In the genomic region with DNA sequence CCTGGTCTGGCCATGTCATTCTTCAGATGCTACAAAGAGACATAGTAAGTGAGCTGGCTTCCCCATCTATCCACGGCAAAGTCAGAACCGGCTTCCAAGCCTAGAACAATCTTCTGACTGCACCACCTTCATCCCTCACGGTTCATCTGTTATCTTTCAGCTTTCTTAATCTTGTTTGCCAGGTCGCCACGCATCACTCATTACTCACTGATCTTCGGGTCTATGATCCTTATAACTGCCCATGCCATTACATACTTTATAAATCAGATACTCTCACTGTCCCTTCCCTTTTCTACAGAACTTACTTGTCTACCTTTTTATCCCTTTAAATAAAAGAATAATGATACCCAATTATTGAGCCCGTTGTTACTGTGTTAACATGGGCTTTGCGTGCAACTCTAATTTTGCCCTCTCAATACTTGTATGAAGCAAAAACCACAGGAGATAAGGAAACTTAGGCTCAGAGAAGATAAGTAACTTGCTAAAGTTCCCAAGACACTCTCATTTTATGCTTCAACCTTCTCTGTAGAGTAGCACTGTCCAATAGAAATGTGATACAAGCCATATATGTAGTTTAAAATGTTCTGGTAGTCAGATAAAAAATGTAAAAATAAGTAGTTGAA, we compare ENCODE assay signal across 25 cellular contexts.
"Had no signal": no experiment of that assay in that cellular context is flagged by ENCODE, and none has a peak within 500 bp of the region (broad histone marks: within the 10 kb centered on the region; RNA-seq: fewer than 3 reads in every experiment).

No MANE protein-coding gene starts in this region.

- DNase-seq: activated CD4-positive, alpha-beta T cell treated with anti-CD3 and anti-CD28 coated beads for 4 hours; activated CD4-positive, alpha-beta T cell treated with anti-CD3 and anti-CD28 coated beads, Interleukin-2, amount 50 U/mL, for 48 hours; activated CD4-positive, CD25-positive, alpha-beta regulatory T cell; activated CD8-positive, alpha-beta memory T cell treated with anti-CD3 and anti-CD28 coated beads, Interleukin-2, amount 50 U/mL, for 48 hours; activated naive CD4-positive, alpha-beta T cell treated with Interleukin-2 at 50 U/mL for 16 hours; activated naive CD8-positive, alpha-beta T cell treated with anti-CD3 and anti-CD28 coated beads for 36 hours; activated T-cell treated with anti-CD3 and anti-CD28 coated beads, Interleukin-2, amount 50 U/mL, for 4 hours; amniotic stem cell; cerebellar nuclear complex; immature natural killer cell; kidney glomerular epithelial cell; left lung; naive thymus-derived CD8-positive, alpha-beta T cell; retina; sigmoid colon; stimulated activated CD4-positive, alpha-beta T cell treated with anti-CD3 and anti-CD28 coated beads, Interleukin-4, amount 100 ng/mL, for 1 hour; stimulated activated naive CD4-positive, alpha-beta T cell treated with Interleukin-2 at 50 U/mL for 16 hours; SW 1271; upper lobe of left lung had no signal

- H3K4me2 ChIP-seq: neural progenitor cell had no signal

- ATAC-seq: activated T-cell treated with anti-CD3 and anti-CD28 coated beads, Interleukin-2, amount 50 U/mL, for 4 hours; left lung; naive thymus-derived CD8-positive, alpha-beta T cell had no signal

- H3K27ac Mint-ChIP-seq: activated naive CD8-positive, alpha-beta T cell treated with anti-CD3 and anti-CD28 coated beads for 36 hours; activated T-helper 2 cell treated with anti-CD3 and anti-CD28 coated beads, Interferon-gamma antibody, Interleukin-2, Interleukin-4, amounts not matched to agents 10 μg/mL and 5 μg/mL and 100 μg/mL, durations not matched to agents 14 hours and 24 hours and 36 hours; immature natural killer cell; naive thymus-derived CD8-positive, alpha-beta T cell; neural progenitor cell; progenitor cell of endocrine pancreas had no signal

- H3K36me3 ChIP-seq: left lung, neural progenitor cell, sigmoid colon, thoracic aorta, upper lobe of left lung had no signal

- H3K4me3 ChIP-seq: coronary artery, left lung, lung, neural progenitor cell, sigmoid colon, thoracic aorta, upper lobe of left lung had no signal

- H3K9ac ChIP-seq: neural progenitor cell had no signal

- H3K27me3 ChIP-seq: left lung, neural progenitor cell, upper lobe of left lung had no signal

- H3K27me3 Mint-ChIP-seq: activated naive CD8-positive, alpha-beta T cell treated with anti-CD3 and anti-CD28 coated beads for 36 hours; progenitor cell of endocrine pancreas had no signal

- H3K4me3 Mint-ChIP-seq: activated naive CD8-positive, alpha-beta T cell treated with anti-CD3 and anti-CD28 coated beads for 36 hours; activated T-cell treated with anti-CD3 and anti-CD28 coated beads, Interleukin-2, amount 50 U/mL, for 4 hours; immature natural killer cell; naive thymus-derived CD8-positive, alpha-beta T cell; neural progenitor cell had no signal

- H3K9me3 Mint-ChIP-seq: activated naive CD8-positive, alpha-beta T cell treated with anti-CD3 and anti-CD28 coated beads for 36 hours; activated T-cell treated with anti-CD3 and anti-CD28 coated beads, Interleukin-2, amount 50 U/mL, for 4 hours; activated T-helper 2 cell treated with anti-CD3 and anti-CD28 coated beads, Interferon-gamma antibody, Interleukin-2, Interleukin-4, amounts not matched to agents 10 μg/mL and 5 μg/mL and 100 μg/mL, durations not matched to agents 14 hours and 24 hours and 36 hours; neural progenitor cell had no signal

- H3K4me1 Mint-ChIP-seq: activated naive CD8-positive, alpha-beta T cell treated with anti-CD3 and anti-CD28 coated beads for 36 hours; immature natural killer cell; naive thymus-derived CD8-positive, alpha-beta T cell had no signal

- H3K4me1 ChIP-seq: left lung, neural progenitor cell, upper lobe of left lung had no signal

- H3K36me3 Mint-ChIP-seq: activated naive CD8-positive, alpha-beta T cell treated with anti-CD3 and anti-CD28 coated beads for 36 hours; immature natural killer cell; naive thymus-derived CD8-positive, alpha-beta T cell; neural progenitor cell had no signal

- H3K9me3 ChIP-seq: left lung, sigmoid colon, thoracic aorta, upper lobe of left lung had no signal

- H2AFZ ChIP-seq: neural progenitor cell had no signal

- H3K27ac ChIP-seq: coronary artery, left lung, neural progenitor cell, thoracic aorta, upper lobe of left lung had no signal
